Comparison of ENCODE assay signal across 19 cellular contexts in genomic region chr13:107239213-107239612, GRCh38.
DNase-seq lines count a peak whose midpoint lies in the region; ATAC-seq, FAIRE-seq and TF ChIP-seq lines count a peak whose summit lies in the region.
"Had no signal": no experiment of that assay in that cellular context is flagged by ENCODE, and none has a peak within 500 bp of the region (broad histone marks: within the 10 kb centered on the region; RNA-seq: fewer than 3 reads in every experiment).

No MANE protein-coding gene starts in this region.

- DNase-seq in NCI-H82 (lab: John Stamatoyannopoulos, UW) (peak; percentile 23), NCI-H82 treated with DMSO at 0.1 percent for 48 hours (lab: John Stamatoyannopoulos, UW; ENCODE audit: unreplicated experiment) (no peak), GM12891 (ENCODE audit: insufficient read length, low spot score) (no peak), OCI-M1 (lab: John Stamatoyannopoulos, UW) (peak; percentile 43), NCI-H1417 (lab: John Stamatoyannopoulos, UW) (no peak)
- DNase-seq: CD4-positive, alpha-beta T cell; CD8-positive, alpha-beta memory T cell; COR-L47; DMS 273 treated with DMSO at 0.1 percent for 48 hours; DMS153; DMS53; DMS79; DND-41; EL; GDM1 had no signal

- no peak for ATAC-seq in HG03354 (IDR thresholded peaks at IDR 0.05; ENCODE audit: poor library complexity, severe bottlenecking, unreplicated experiment)
- ATAC-seq: A549, GM12878 had no signal

- FAIRE-seq in GM12891 (lab: Jason Lieb, UNC): no peak
- FAIRE-seq: A549, GM12878, GM19239 had no signal

- TF ChIP-seq POLR2A in GM12891 (IDR thresholded peaks at IDR 0.05; ENCODE audit: low read depth, low read length): no peak

TF ChIP-seq in GM12891, 5 proteins besides CTCF, POLR2A, EP300 and RAD21:
- TF ChIP-seq PAX5 (IDR thresholded peaks at IDR 0.05; ENCODE audit: insufficient read depth, low read length, severe bottlenecking) (no peak), SPI1 (IDR thresholded peaks at IDR 0.05; ENCODE audit: low read depth, low read length) (0 out of 2 replicates have a peak, but pooled peaks have one; percentile 2)
TF ChIP-seq in GM12891: peak in this region for 1.

Comparison
In these comparisons a context has a peak if more than half of its experiments do, and no peak if none do; other contexts are left out.
1. DNase-seq: peak in NCI-H82 (single experiment) and OCI-M1 (single experiment); none in NCI-H82 treated with DMSO at 0.1 percent for 48 hours (single experiment), GM12891 (single experiment) and NCI-H1417 (0 of 3).